8 cellular contexts compared by ENCODE assay signal in the genomic region with DNA sequence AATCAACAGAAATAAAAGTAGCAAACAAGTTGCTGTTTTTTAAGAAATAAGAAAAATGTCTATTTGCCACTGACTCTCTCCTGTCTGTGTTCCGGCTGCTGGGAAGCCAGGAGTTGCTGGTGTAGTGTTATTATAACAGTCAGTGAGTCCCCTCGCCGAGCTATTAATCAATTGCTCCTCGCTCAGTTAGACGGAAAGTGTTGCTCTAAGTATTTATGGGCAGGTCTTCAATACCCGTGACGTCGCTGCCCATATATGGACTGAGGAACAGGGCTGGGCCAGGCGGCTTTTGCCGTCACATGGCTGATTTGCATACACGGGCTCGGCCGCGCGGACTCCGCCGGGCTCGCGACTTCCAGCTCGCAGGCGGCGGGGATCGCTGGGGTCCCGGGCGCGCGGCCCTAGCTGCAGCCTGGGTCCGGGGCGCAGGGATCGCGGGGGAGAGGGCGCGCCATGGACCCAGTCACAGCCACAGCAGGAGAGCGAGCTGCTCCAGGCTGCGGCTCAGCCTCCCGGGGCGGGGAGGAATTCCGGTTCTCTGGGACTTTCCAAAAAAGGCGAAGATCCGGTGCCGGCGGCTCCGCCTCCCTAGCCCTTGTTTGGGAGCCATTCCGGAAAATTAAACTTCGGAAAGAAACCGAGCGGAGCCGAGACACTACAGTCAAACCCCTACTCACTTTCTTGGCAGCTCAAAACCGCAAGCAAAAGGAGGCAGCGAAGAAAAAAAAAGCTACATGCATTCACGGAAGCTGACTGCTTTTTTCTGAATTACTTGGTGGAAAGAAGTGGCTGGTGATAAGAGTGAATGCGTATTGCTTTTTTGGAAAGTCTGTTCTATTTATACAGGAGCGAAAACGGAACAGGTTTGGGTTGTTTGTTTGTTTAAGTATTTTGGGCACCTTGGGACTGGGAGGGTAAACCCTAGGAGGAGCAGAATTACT. TPM values are rescaled to one million over a fixed set of nuclear protein-coding genes. Genes with fewer than 3 reads are reported as not detected.
A peak's percentile ranks its signal among the peaks of the same experiment; 100 is the strongest.
DNase-seq lines count a peak whose midpoint lies in the region; ATAC-seq, FAIRE-seq and TF ChIP-seq lines count a peak whose summit lies in the region.

A gene (minus strand): TSS at position 188 of the 941 bp plus-strand sequence. CDS start 337 bp downstream, outside the sequence.

- peak; percentile 69 for ATAC-seq in HG03442 (IDR thresholded peaks at IDR 0.05; ENCODE audit: unreplicated experiment)
- ATAC-seq in left lung: peak; percentile 85

- H3K27me3 ChIP-seq in BE2C (peaks cover 52% of the 10 kb centered on the region), left lung (peaks cover 34 to 70% of the 10 kb centered on the region in 2 donors)

- intact Hi-C loops in left lung (cut with DNase I): loop anchor here in 1 of 2 donors (10.0 kb wide), 1 partner anchor 222 kb away; no protein-coding TSS in a partner anchor

- FAIRE-seq in GM19239 (lab: Jason Lieb, UNC): peak; percentile 99

- DNase-seq in BE2C: peak; percentile 88
- peak; percentile 94 for DNase-seq in GM19239 (ENCODE audit: insufficient read length, low spot score)
- peak; percentile 68 for DNase-seq in NCI-H526 treated with DMSO at 0.1 percent for 48 hours (lab: John Stamatoyannopoulos, UW)
- DNase-seq in activated CD4-positive, alpha-beta T cell treated with anti-CD3 and anti-CD28 coated beads, Interleukin-2, amount 50 U/mL, for 4 hours: peak; percentile 94 to 96
- DNase-seq in dedifferentiated amniotic fluid mesenchymal stem cell (ENCODE audit: extremely low spot score): peak; percentile 96
- peak; percentile 95 to 96 for DNase-seq in left lung
- peak; percentile 92 for DNase-seq in stimulated activated CD4-positive, alpha-beta T cell treated with anti-CD3 and anti-CD28 coated beads, Interleukin-2, amount 100 ng/mL, for 4 hours (ENCODE audit: low read depth)

- H3K9me3 ChIP-seq in BE2C (no peaks in the 10 kb centered on the region), left lung (no peaks in the 10 kb centered on the region)

- H3K27ac ChIP-seq in left lung: peak within 1 kb of the TSS; percentile 83 to 88

- TF ChIP-seq CTCF in BE2C (IDR thresholded peaks at IDR 0.05; ENCODE audit: low read depth, low read length) (no peak), left lung (IDR thresholded peaks at IDR 0.05) (no peak)

- peak within 1 kb of the TSS; percentile 62 for H3K4me3 ChIP-seq in BE2C (ENCODE audit: low read depth, low read length)
- peak within 1 kb of the TSS; percentile 53 to 61 for H3K4me3 ChIP-seq in left lung

- H3K4me1 ChIP-seq in BE2C (no peaks in the 10 kb centered on the region), left lung (peaks cover 18 to 44% of the 10 kb centered on the region in 2 donors)

- H3K36me3 ChIP-seq in BE2C: no peaks in the 10 kb centered on the region
- peaks cover 0 to 12% of the 10 kb centered on the region in 2 donors for H3K36me3 ChIP-seq in left lung

RNA-seq across cellular contexts. Expression of the gene that starts here (rescaled TPM):
- not detected for polyA plus RNA-seq in BE2C (2012; ENCODE audit: insufficient read depth, insufficient read length, low read depth)
- 10 to 100 TPM; 11.6 to 14.2 TPM for total RNA-seq in left lung

Comparison
In these comparisons a context has a peak if more than half of its experiments do, and no peak if none do; other contexts are left out.
1. Peak in every context shown above with its lines: DNase-seq, ATAC-seq, H3K4me3 ChIP-seq and H3K27ac ChIP-seq.